In genomic region chr11:20050551-20051333, GRCh38 we compare ENCODE assay signal across 13 cellular contexts.
A peak's percentile ranks its signal among the peaks of the same experiment; 100 is the strongest.
DNase-seq lines count a peak whose midpoint lies in the region; TF ChIP-seq lines count a peak whose summit lies in the region.
"Had no signal": no experiment of that assay in that cellular context is flagged by ENCODE, and none has a peak within 500 bp of the region (broad histone marks: within the 10 kb centered on the region; RNA-seq: fewer than 3 reads in every experiment).

No MANE protein-coding gene starts in this region.

- H3K4me3 ChIP-seq in left ventricle myocardium inferior (no peak overlapping the region), right atrium auricular region (no peak overlapping the region), choroid plexus epithelial cell (ENCODE audit: low read depth, low read length) (no peak overlapping the region)
- H3K4me3 ChIP-seq: colonic mucosa, spleen had no signal

- H3K4me1 ChIP-seq in left ventricle myocardium inferior (peaks cover 61% of the 10 kb centered on the region), right atrium auricular region (peaks cover 0 to 35% of the 10 kb centered on the region in 2 donors)
- H3K4me1 ChIP-seq: colonic mucosa had no signal

- H3K27ac Mint-ChIP-seq in mesothelial cell of epicardium (peak overlapping the region; percentile 90), immature natural killer cell (no peak overlapping the region)
- H3K27ac Mint-ChIP-seq: activated naive CD4-positive, alpha-beta T cell treated with anti-CD3 and anti-CD28 coated beads for 36 hours had no signal

- peaks cover 32% of the 10 kb centered on the region for H3K36me3 ChIP-seq in left ventricle myocardium inferior
- H3K36me3 ChIP-seq in right atrium auricular region = peaks cover 12% of the 10 kb centered on the region
- H3K36me3 ChIP-seq: colonic mucosa had no signal

- intact Hi-C loops in left ventricle myocardium inferior (cut with micrococcal nuclease) = no loop called here

- no peak overlapping the region for H3K4me3 Mint-ChIP-seq in mesothelial cell of epicardium
- no peak overlapping the region for H3K4me3 Mint-ChIP-seq in immature natural killer cell
- H3K4me3 Mint-ChIP-seq: activated naive CD4-positive, alpha-beta T cell treated with anti-CD3 and anti-CD28 coated beads for 36 hours; naive thymus-derived CD8-positive, alpha-beta T cell had no signal

- H3K27ac ChIP-seq in left ventricle myocardium inferior (replicated peaks) (peak overlapping the region; percentile 90), right atrium auricular region (peak overlapping the region in 1 of 2 donors; percentile 89)
- H3K27ac ChIP-seq: colonic mucosa, spleen had no signal

- H3K9me3 Mint-ChIP-seq in mesothelial cell of epicardium (no peaks in the 10 kb centered on the region), immature natural killer cell (no peaks in the 10 kb centered on the region)
- H3K9me3 Mint-ChIP-seq: activated naive CD4-positive, alpha-beta T cell treated with anti-CD3 and anti-CD28 coated beads for 36 hours; naive thymus-derived CD8-positive, alpha-beta T cell had no signal

- H3K4me1 Mint-ChIP-seq in mesothelial cell of epicardium (peaks cover 57% of the 10 kb centered on the region), immature natural killer cell (peaks cover 4 to 6% of the 10 kb centered on the region in 2 donors)

- peaks cover 50% of the 10 kb centered on the region for H3K36me3 Mint-ChIP-seq in mesothelial cell of epicardium
- peaks cover 0 to 3% (median 0%) of the 10 kb centered on the region in 3 donors for H3K36me3 Mint-ChIP-seq in immature natural killer cell

- H3K27me3 ChIP-seq in left ventricle myocardium inferior (ENCODE audit: low read depth) (no peaks in the 10 kb centered on the region), right atrium auricular region (no peaks in the 10 kb centered on the region)
- H3K27me3 ChIP-seq: colonic mucosa, spleen had no signal

- TF ChIP-seq CTCF in left ventricle myocardium inferior (IDR thresholded peaks at IDR 0.05; ENCODE audit: borderline replicate concordance) = no peak
- no peak for TF ChIP-seq CTCF in right atrium auricular region (IDR thresholded peaks at IDR 0.05)
- TF ChIP-seq CTCF in choroid plexus epithelial cell (conservative IDR thresholded peaks at IDR 0.05; ENCODE audit: low read depth, low read length) = no peak
- no peak for TF ChIP-seq CTCF in mesothelial cell of epicardium (IDR thresholded peaks at IDR 0.05; ENCODE audit: unreplicated experiment)

- H3K27me3 Mint-ChIP-seq in mesothelial cell of epicardium (ENCODE audit: low read depth) (no peaks in the 10 kb centered on the region), immature natural killer cell (ENCODE audit: low read depth in 3 of 3) (peaks cover 0 to 4% (median 3%) of the 10 kb centered on the region in 3 donors)

- no peak for DNase-seq in left ventricle myocardium inferior
- no peak for DNase-seq in right atrium auricular region (ENCODE audit: low spot score)
- DNase-seq in choroid plexus epithelial cell (ENCODE audit: low read depth) = peak; percentile 64
- no peak for DNase-seq in mesothelial cell of epicardium (ENCODE audit: low spot score in 2 of 2, unreplicated experiment in 2 of 2)
- DNase-seq in central memory CD4-positive, alpha-beta T cell = no peak
- DNase-seq in amygdala (lab: John Stamatoyannopoulos, UW) = no peak
- DNase-seq in SK-N-DZ (ENCODE audit: low spot score) = no peak
- DNase-seq in immature natural killer cell = no peak
- DNase-seq: activated naive CD4-positive, alpha-beta T cell treated with anti-CD3 and anti-CD28 coated beads for 36 hours; colonic mucosa; kidney; naive thymus-derived CD8-positive, alpha-beta T cell; spleen had no signal

- H3K9me3 ChIP-seq in left ventricle myocardium inferior (replicated peaks) (no peaks in the 10 kb centered on the region), right atrium auricular region (no peaks in the 10 kb centered on the region)
- H3K9me3 ChIP-seq: colonic mucosa, spleen had no signal
